ENCODE assay signal across 12 cellular contexts in the genomic region with DNA sequence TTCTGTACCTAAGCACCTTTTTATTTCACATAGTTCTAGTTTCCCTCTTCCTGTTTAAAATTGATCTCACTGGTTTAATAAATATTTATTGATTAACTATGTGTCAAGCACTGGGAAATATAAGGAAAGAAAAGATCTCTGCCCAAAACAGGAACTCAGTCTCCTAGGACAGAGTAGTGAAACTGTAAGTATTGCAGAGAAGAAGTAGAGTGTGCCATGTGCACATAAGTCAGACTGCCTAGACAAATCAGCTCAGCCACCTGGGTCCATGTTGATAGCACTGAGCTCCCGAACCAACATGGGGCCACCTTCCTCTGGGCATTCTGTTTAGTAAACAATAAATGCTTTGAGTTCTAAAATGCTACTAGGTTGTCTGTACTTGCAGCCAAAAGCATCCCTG. TPM values are rescaled to one million over a fixed set of nuclear protein-coding genes. Genes with fewer than 3 reads are reported as not detected.
A peak's percentile ranks its signal among the peaks of the same experiment; 100 is the strongest.
DNase-seq lines count a peak whose midpoint lies in the region; ATAC-seq and FAIRE-seq lines count a peak whose summit lies in the region.
"Had no signal": no experiment of that assay in that cellular context is flagged by ENCODE, and none has a peak within 500 bp of the region (broad histone marks: within the 10 kb centered on the region; RNA-seq: fewer than 3 reads in every experiment).

No MANE protein-coding gene starts in this region.

- H3K27ac ChIP-seq in small intestine (ENCODE audit: low read depth in 1 of 2, low read length in 1 of 2): no peak overlapping the region

- peak; percentile 81 for DNase-seq in NCI-H82 (lab: John Stamatoyannopoulos, UW)
- peak in 1 of 2 donors; percentile 5 for DNase-seq in memory B cell (ENCODE audit: low spot score in 2 of 2)
- DNase-seq in stimulated activated CD4-positive, alpha-beta T cell treated with anti-CD3 and anti-CD28 coated beads, Interleukin-2, amount 100 ng/mL, for 24 hours: no peak
- no peak for DNase-seq in small intestine
- DNase-seq in iPS-NIHi11 (ENCODE audit: low spot score): no peak
- DNase-seq: H9, NCI-H1092, nucleus accumbens had no signal

- no peaks in the 10 kb centered on the region for H3K9me3 Mint-ChIP-seq in memory B cell
- H3K9me3 Mint-ChIP-seq: activated T-helper 1 cell treated with anti-CD3 and anti-CD28 coated beads, Interleukin-12 subunit alpha, Interleukin-12 subunit beta, Interleukin-2, Interleukin-4 antibody, amounts not matched to agents 30 ng/mL and 10 ng/mL and 1 ng/mL, durations not matched to agents 14 hours and 24 hours and 36 hours; H9 had no signal

- H3K4me3 Mint-ChIP-seq in memory B cell: no peak overlapping the region
- H3K4me3 Mint-ChIP-seq: activated T-helper 1 cell treated with anti-CD3 and anti-CD28 coated beads, Interleukin-12 subunit alpha, Interleukin-12 subunit beta, Interleukin-2, Interleukin-4 antibody, amounts not matched to agents 30 ng/mL and 10 ng/mL and 1 ng/mL, durations not matched to agents 14 hours and 24 hours and 36 hours; H9 had no signal

- no peak overlapping the region for H3K4me3 ChIP-seq in small intestine (ENCODE audit: low read depth in 1 of 2, low read length in 2 of 2)

- FAIRE-seq in small intestine (lab: Jason Lieb, UNC): no peak

- H3K36me3 Mint-ChIP-seq in memory B cell: no peaks in the 10 kb centered on the region

- H3K27me3 ChIP-seq in small intestine (ENCODE audit: control insufficient read depth in 2 of 2, insufficient read depth in 2 of 2, low read length in 2 of 2): no peaks in the 10 kb centered on the region

- peaks cover 10% of the 10 kb centered on the region for H3K4me1 Mint-ChIP-seq in memory B cell

- peaks cover 3% of the 10 kb centered on the region for H3K27me3 Mint-ChIP-seq in memory B cell

- peak overlapping the region; percentile 51 for H3K27ac Mint-ChIP-seq in memory B cell
- H3K27ac Mint-ChIP-seq: activated T-helper 1 cell treated with anti-CD3 and anti-CD28 coated beads, Interleukin-12 subunit alpha, Interleukin-12 subunit beta, Interleukin-2, Interleukin-4 antibody, amounts not matched to agents 30 ng/mL and 10 ng/mL and 1 ng/mL, durations not matched to agents 14 hours and 24 hours and 36 hours had no signal

- H3K4me1 ChIP-seq in small intestine (ENCODE audit: control insufficient read depth in 2 of 2, insufficient read depth in 1 of 2, low read depth in 1 of 2, low read length in 1 of 2): peaks cover 4 to 5% of the 10 kb centered on the region in 2 donors

- H3K36me3 ChIP-seq in small intestine (ENCODE audit: control insufficient read depth in 2 of 2, insufficient read depth in 2 of 2, low read length in 2 of 2): no peaks in the 10 kb centered on the region

- no peaks in the 10 kb centered on the region for H3K9me3 ChIP-seq in small intestine (ENCODE audit: control insufficient read depth, low read depth)

- ATAC-seq in GM18870 (IDR thresholded peaks at IDR 0.05; ENCODE audit: unreplicated experiment) (peak; percentile 60), HG02678 (IDR thresholded peaks at IDR 0.05; ENCODE audit: unreplicated experiment) (peak; percentile 87), memory B cell (ENCODE audit: low read depth) (peak; percentile 95), GM18517 (IDR thresholded peaks at IDR 0.05; ENCODE audit: unreplicated experiment) (no peak)

- WGBS in small intestine, 3 donors: 38 to 50% (median 41%) methylated on average over 1 of the region's 1 CpG

RNA-seq across cellular contexts. Expression of a gene that starts 9.8 kb away (rescaled TPM):
- polyA plus RNA-seq in small intestine: 10 to 100 TPM in 2 of 3 donors, 1 to 10 TPM in 1; 5.7 to 15.7 (median 11.6) TPM
